Comparison of ENCODE assay signal across 8 cellular contexts in the genomic region with DNA sequence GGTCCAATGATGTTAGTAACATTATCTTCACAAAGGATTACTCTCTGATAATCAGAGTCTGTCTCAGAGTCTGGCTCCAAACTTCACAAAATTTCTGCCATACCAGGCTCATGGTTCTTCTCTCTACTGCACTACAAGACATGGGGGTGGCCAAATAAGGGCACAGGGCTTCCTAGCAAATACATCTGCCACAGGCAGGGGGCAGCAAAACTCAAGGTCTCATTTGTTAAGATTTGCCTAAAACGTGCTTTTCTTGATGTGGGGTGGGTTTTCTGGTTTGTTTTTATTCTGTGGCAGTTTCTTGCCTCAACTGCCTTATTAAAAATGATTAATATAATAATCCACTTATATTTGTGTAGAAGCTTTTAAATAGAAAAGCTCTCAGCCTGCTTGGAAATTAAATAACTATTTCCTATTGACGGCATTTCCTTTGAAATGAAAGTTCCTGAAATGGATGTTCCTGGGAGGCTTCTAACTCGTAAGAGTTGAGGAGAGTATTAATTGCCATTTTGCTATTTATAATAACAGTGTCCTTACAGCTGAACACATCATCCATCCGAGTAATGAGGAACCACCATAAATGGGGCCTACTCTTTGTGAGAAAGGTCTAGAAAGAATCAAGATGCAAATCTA. TPM values are rescaled to one million over a fixed set of nuclear protein-coding genes. Genes with fewer than 3 reads are reported as not detected.
A peak's percentile ranks its signal among the peaks of the same experiment; 100 is the strongest.
DNase-seq lines count a peak whose midpoint lies in the region; ATAC-seq, FAIRE-seq and TF ChIP-seq lines count a peak whose summit lies in the region.

No MANE protein-coding gene starts in this region.

- H3K27ac ChIP-seq in A549 (no peak overlapping the region), OCI-LY1 (ENCODE audit: low read depth, low read length, poor library complexity, severe bottlenecking) (no peak overlapping the region)

- no peak for FAIRE-seq in A549 (lab: Jason Lieb, UNC)
- peak; percentile 33 for FAIRE-seq in GM12891 (lab: Jason Lieb, UNC)

- H4K20me1 ChIP-seq in OCI-LY1 (ENCODE audit: insufficient read depth, low read length) = no peaks in the 10 kb centered on the region

- ATAC-seq in A549 = peak in 1 of 2 experiments; percentile 76; a peak in 3 of 6 replicates
- peak; percentile 62 for ATAC-seq in HG03571 (IDR thresholded peaks at IDR 0.05; ENCODE audit: unreplicated experiment)
- ATAC-seq in HG02884 (IDR thresholded peaks at IDR 0.05; ENCODE audit: unreplicated experiment) = no peak

- no peak overlapping the region for H3K9ac ChIP-seq in OCI-LY1 (ENCODE audit: low read length)

- CTCF ChIA-PET in A549 (lab: Yijun Ruan, JAX) = interaction anchor here (0.6 to 2.6 kb wide), 12 partner anchors 10 to 1527 kb away, joined by 3 to 21 read pairs (median 4); no protein-coding TSS in a partner anchor

- DNase-seq in A549 (ENCODE audit: low read depth in 1 of 2, low spot score in 1 of 2) (peak; percentile 18 to 61), GM12891 (ENCODE audit: insufficient read length, low spot score) (peak; percentile 20), activated T-cell treated with anti-CD3 and anti-CD28 coated beads for 48 hours (ENCODE audit: low read depth) (peak; percentile 38), fibroblast of the conjunctiva (ENCODE audit: low read depth) (peak; percentile 38), pons (ENCODE audit: low spot score) (peak; percentile 41)

- H3K36me3 ChIP-seq in OCI-LY1 (ENCODE audit: insufficient read depth, low read length) = no peaks in the 10 kb centered on the region

- TF ChIP-seq CTCF in A549 (IDR thresholded peaks at IDR 0.05) (peak; percentile 58), OCI-LY1 (IDR thresholded peaks at IDR 0.05; ENCODE audit: low read length) (peak; percentile 81)

- TF ChIP-seq POLR2A in A549 (IDR thresholded peaks at IDR 0.05; ENCODE audit: low read length) (no peak), GM12891 (IDR thresholded peaks at IDR 0.05; ENCODE audit: low read depth, low read length) (no peak)

- H3K4me1 ChIP-seq in A549 (no peaks in the 10 kb centered on the region), OCI-LY1 (ENCODE audit: insufficient read depth, low read length, severe bottlenecking) (no peaks in the 10 kb centered on the region)

- H2AFZ ChIP-seq in OCI-LY1 (ENCODE audit: low read length) = no peak overlapping the region

- peak; percentile 48 to 52 for TF ChIP-seq RAD21 in A549 (conservative IDR thresholded peaks at IDR 0.05 in 1 of 2, IDR thresholded peaks at IDR 0.05 in 1 of 2)

- H3K4me2 ChIP-seq in A549 (no peak overlapping the region), OCI-LY1 (ENCODE audit: low read length) (no peak overlapping the region)

- H3K9me3 ChIP-seq in A549 (no peaks in the 10 kb centered on the region), OCI-LY1 (ENCODE audit: low read length) (no peaks in the 10 kb centered on the region)

- no peak for TF ChIP-seq EP300 in A549 (IDR thresholded peaks at IDR 0.05)

- H3F3A ChIP-seq in OCI-LY1 (ENCODE audit: insufficient read depth, low read length) = no peaks in the 10 kb centered on the region

- H3K9me2 ChIP-seq in OCI-LY1 (ENCODE audit: low read depth, low read length) = no peaks in the 10 kb centered on the region

- WGBS in A549 (ENCODE audit: missing lambda C conversion rate) = 51% methylated on average over 4 of the region's 4 CpGs

- POLR2A ChIA-PET in A549 (lab: Yijun Ruan, JAX) = no interaction called here

- H3K79me2 ChIP-seq in OCI-LY1 (ENCODE audit: insufficient read depth, low read length) = no peaks in the 10 kb centered on the region

- H3K4me3 ChIP-seq in A549 (no peak overlapping the region), OCI-LY1 (ENCODE audit: low read depth, low read length, poor library complexity, severe bottlenecking) (no peak overlapping the region)

- H3K27me3 ChIP-seq in OCI-LY1 (ENCODE audit: insufficient read depth, low read length) = no peaks in the 10 kb centered on the region; the same call in 1 of the 2 replicates

TF ChIP-seq in A549, 52 proteins besides CTCF, POLR2A, EP300 and RAD21:
- TF ChIP-seq CHD2 (IDR thresholded peaks at IDR 0.05; ENCODE audit: low read length, partially characterized antibody) (no peak), SMC3 (IDR thresholded peaks at IDR 0.05) (peak; percentile 53)
TF ChIP-seq in A549: peak in this region for 1.

TF ChIP-seq in GM12891, 5 proteins besides CTCF, POLR2A, EP300 and RAD21:
- TF ChIP-seq PAX5 (IDR thresholded peaks at IDR 0.05; ENCODE audit: insufficient read depth, low read length, severe bottlenecking) (no peak), POLR2AphosphoS5 (IDR thresholded peaks at IDR 0.05; ENCODE audit: low read depth, low read length) (no peak), POU2F2 (IDR thresholded peaks at IDR 0.05; ENCODE audit: low read depth, low read length) (no peak), TAF1 (IDR thresholded peaks at IDR 0.05; ENCODE audit: low read depth, low read length) (no peak), SPI1 (IDR thresholded peaks at IDR 0.05; ENCODE audit: low read depth, low read length) (no peak)

RNA-seq across cellular contexts. Expression of a gene that starts 53.8 kb away (rescaled TPM):
- not detected in 2 replicates for polyA plus RNA-seq in A549 (2011; rRNA removed)
- polyA plus RNA-seq in A549 (2012; cell fraction: cytosol; rRNA removed) = not detected in 2 replicates
- not detected in 2 replicates for polyA plus RNA-seq in A549 (2012; cell fraction: nucleus; rRNA removed)
- polyA plus RNA-seq in A549 (2017; fragmentation: RNase III; extraction: RNeasy Plus Mini Kit Qiagen cat#74134 plus additional on column Dnase treatment) = not detected in 3 replicates
- polyA minus RNA-seq in A549 (2011; rRNA and poly(A)+ RNA removed) = not detected in 2 replicates
- polyA plus RNA-seq in GM12891 (2012; ENCODE audit: low read depth, missing spikeins) = not detected
